Comparison of ENCODE assay signal across 19 cellular contexts in genomic region chr22:17795143-17795542, GRCh38. TPM values are rescaled to one million over a fixed set of nuclear protein-coding genes. Genes with fewer than 3 reads are reported as not detected.
DNase-seq lines count a peak whose midpoint lies in the region; ATAC-seq, FAIRE-seq and TF ChIP-seq lines count a peak whose summit lies in the region.
"Had no signal": no experiment of that assay in that cellular context is flagged by ENCODE, and none has a peak within 500 bp of the region (broad histone marks: within the 10 kb centered on the region; RNA-seq: fewer than 3 reads in every experiment).

No MANE protein-coding gene starts in this region.

- TF ChIP-seq CTCF in OCI-LY7 (conservative IDR thresholded peaks at IDR 0.05; ENCODE audit: low read length) (no peak), kidney (IDR thresholded peaks at IDR 0.05; ENCODE audit: borderline replicate concordance, extremely low read depth, insufficient read depth) (no peak), PC-9 (conservative IDR thresholded peaks at IDR 0.05) (no peak), progenitor cell of endocrine pancreas (IDR thresholded peaks at IDR 0.05; ENCODE audit: unreplicated experiment) (no peak)

- no peaks in the 10 kb centered on the region for H3K9me3 ChIP-seq in OCI-LY7 (ENCODE audit: low read length)
- no peaks in the 10 kb centered on the region for H3K9me3 ChIP-seq in kidney (ENCODE audit: control insufficient read depth in 1 of 2, low read length in 2 of 2)
- H3K9me3 ChIP-seq in thymus (ENCODE audit: control insufficient read depth): no peaks in the 10 kb centered on the region
- H3K9me3 ChIP-seq in PC-9 (ENCODE audit: insufficient read depth, low read depth): no peaks in the 10 kb centered on the region
- H3K9me3 ChIP-seq: SJSA1 had no signal

- no peak for DNase-seq in activated naive CD8-positive, alpha-beta T cell treated with anti-CD3 and anti-CD28 coated beads, Interleukin-2, amount 50 U/mL, for 24 hours
- no peak for DNase-seq in activated naive CD8-positive, alpha-beta T cell treated with anti-CD3 and anti-CD28 coated beads for 36 hours
- peak; percentile 53 for DNase-seq in OCI-LY7 (ENCODE audit: low spot score)
- no peak for DNase-seq in kidney
- no peak for DNase-seq in PC-9
- no peak for DNase-seq in T-cell
- no peak for DNase-seq in progenitor cell of endocrine pancreas (ENCODE audit: low spot score, unreplicated experiment)
- DNase-seq: DND-41; GF-D8; H9; IMR-90; NCI-H1105 treated with DMSO at 0.1 percent for 48 hours; NCI-H1694 treated with DMSO at 0.1 percent for 48 hours; NCI-H226; NK-92 treated with Interleukin-12 subunit alpha and Interleukin-12 subunit beta, amount 100 ng/mL, for 24 hours had no signal

- peak overlapping the region; percentile 96 for H3K27ac ChIP-seq in OCI-LY7 (ENCODE audit: low read depth, low read length, poor library complexity, severe bottlenecking)
- H3K27ac ChIP-seq in kidney (ENCODE audit: low read depth in 2 of 2, low read length in 2 of 2): peak overlapping the region; percentile 9 to 32
- peak overlapping the region; percentile 21 for H3K27ac ChIP-seq in thymus (ENCODE audit: low read depth)
- no peak overlapping the region for H3K27ac ChIP-seq in PC-9
- H3K27ac ChIP-seq: 22Rv1, C4-2B, SJSA1 had no signal

- H4K20me1 ChIP-seq in OCI-LY7 (ENCODE audit: insufficient read depth, low read length): no peaks in the 10 kb centered on the region
- H4K20me1 ChIP-seq in PC-9 (ENCODE audit: insufficient read depth): no peaks in the 10 kb centered on the region

- H3K9ac ChIP-seq in kidney (ENCODE audit: low read length in 2 of 2): no peak overlapping the region

- H3K4me3 ChIP-seq in OCI-LY7 (ENCODE audit: low read depth, low read length, poor library complexity, severe bottlenecking): peak overlapping the region; percentile 63
- H3K4me3 ChIP-seq in kidney (ENCODE audit: low read length in 2 of 2): no peak overlapping the region
- H3K4me3 ChIP-seq in thymus (ENCODE audit: low read length): no peak overlapping the region
- H3K4me3 ChIP-seq in PC-9: no peak overlapping the region
- H3K4me3 ChIP-seq: SJSA1 had no signal

- H2AFZ ChIP-seq in OCI-LY7 (ENCODE audit: low read length): no peak overlapping the region
- no peak overlapping the region for H2AFZ ChIP-seq in PC-9

- H3F3A ChIP-seq in PC-9 (ENCODE audit: insufficient read depth, low read depth): no peaks in the 10 kb centered on the region

- no peaks in the 10 kb centered on the region for H3K9me2 ChIP-seq in OCI-LY7 (ENCODE audit: insufficient read depth, low read length)
- no peaks in the 10 kb centered on the region for H3K9me2 ChIP-seq in PC-9 (ENCODE audit: insufficient read depth)

- H3K27me3 ChIP-seq in thymus (ENCODE audit: control insufficient read depth, insufficient read depth): no peaks in the 10 kb centered on the region
- H3K27me3 ChIP-seq in PC-9 (ENCODE audit: insufficient read depth, low read depth): no peaks in the 10 kb centered on the region
- H3K27me3 ChIP-seq: SJSA1 had no signal

- no peaks in the 10 kb centered on the region for H3K9me3 Mint-ChIP-seq in activated naive CD8-positive, alpha-beta T cell treated with anti-CD3 and anti-CD28 coated beads, Interleukin-2, amount 50 U/mL, for 24 hours
- no peaks in the 10 kb centered on the region for H3K9me3 Mint-ChIP-seq in activated naive CD8-positive, alpha-beta T cell treated with anti-CD3 and anti-CD28 coated beads for 36 hours
- H3K9me3 Mint-ChIP-seq in T-cell (no peaks in the 10 kb centered on the region), progenitor cell of endocrine pancreas (ENCODE audit: low read depth) (no peaks in the 10 kb centered on the region)
- H3K9me3 Mint-ChIP-seq: H9 had no signal

- H3K79me2 ChIP-seq in OCI-LY7 (ENCODE audit: insufficient read depth, low read depth, low read length): peaks cover 11% of the 10 kb centered on the region; the same call in 1 of the 2 replicates
- H3K79me2 ChIP-seq in PC-9 (ENCODE audit: low read depth): no peaks in the 10 kb centered on the region

- H3K4me1 ChIP-seq in OCI-LY7 (ENCODE audit: insufficient read depth, low read length, poor library complexity, severe bottlenecking) (peaks cover 62% of the 10 kb centered on the region), kidney (ENCODE audit: control insufficient read depth in 1 of 2, insufficient read depth in 1 of 2, low read depth in 1 of 2, low read length in 2 of 2) (peaks cover 4 to 11% of the 10 kb centered on the region in 2 donors), thymus (ENCODE audit: control insufficient read depth, insufficient read depth, low read length) (peaks cover 52% of the 10 kb centered on the region), PC-9 (replicated peaks; ENCODE audit: insufficient read depth) (no peaks in the 10 kb centered on the region)
- H3K4me1 ChIP-seq: SJSA1 had no signal

- TSS peak; percentile 43 for BruUV-seq in OCI-LY7 (replicated peaks; lab: Mats Ljungman, UMichigan)
- BruUV-seq in PC-9 (replicated peaks; lab: Mats Ljungman, UMichigan): no TSS peak

- H3K27ac Mint-ChIP-seq in activated naive CD8-positive, alpha-beta T cell treated with anti-CD3 and anti-CD28 coated beads, Interleukin-2, amount 50 U/mL, for 24 hours: peak overlapping the region; percentile 41
- H3K27ac Mint-ChIP-seq in activated naive CD8-positive, alpha-beta T cell treated with anti-CD3 and anti-CD28 coated beads for 36 hours: no peak overlapping the region
- no peak overlapping the region for H3K27ac Mint-ChIP-seq in T-cell
- H3K27ac Mint-ChIP-seq in progenitor cell of endocrine pancreas: no peak overlapping the region

- H3K4me2 ChIP-seq in OCI-LY7 (ENCODE audit: low read length): peak overlapping the region; percentile 88
- no peak overlapping the region for H3K4me2 ChIP-seq in PC-9

- FAIRE-seq in kidney (lab: Jason Lieb, UNC): no peak

- CTCF ChIA-PET in OCI-LY7 (lab: Charles Lee; ENCODE audit: unreplicated experiment) (interaction anchor here (2.1 kb wide), 1 partner anchor 9 kb away, joined by 11 read pairs; no protein-coding TSS in a partner anchor), PC-9 (lab: Charles Lee) (no interaction called here), T-cell (lab: Charles Lee) (no interaction called here)

- no peaks in the 10 kb centered on the region for H3K27me3 Mint-ChIP-seq in activated naive CD8-positive, alpha-beta T cell treated with anti-CD3 and anti-CD28 coated beads, Interleukin-2, amount 50 U/mL, for 24 hours
- no peaks in the 10 kb centered on the region for H3K27me3 Mint-ChIP-seq in activated naive CD8-positive, alpha-beta T cell treated with anti-CD3 and anti-CD28 coated beads for 36 hours
- H3K27me3 Mint-ChIP-seq in T-cell (no peaks in the 10 kb centered on the region), progenitor cell of endocrine pancreas (peaks cover 4% of the 10 kb centered on the region)

- intact Hi-C loops in OCI-LY7 (cut with micrococcal nuclease; ENCODE audit: unreplicated experiment): loop anchor here (10.0 kb wide), 1 partner anchor 210 kb away; no protein-coding TSS in a partner anchor
- intact Hi-C loops in kidney (cut with DNase I): no loop called here
- intact Hi-C loops in PC-9 (cut with micrococcal nuclease; ENCODE audit: unreplicated experiment): no loop called here

- peaks cover 65% of the 10 kb centered on the region for H3K36me3 ChIP-seq in OCI-LY7 (ENCODE audit: insufficient read depth, low read length)
- H3K36me3 ChIP-seq in kidney (ENCODE audit: control insufficient read depth in 1 of 2, insufficient read depth in 2 of 2, low read length in 2 of 2): peaks cover 5 to 8% of the 10 kb centered on the region in 2 donors
- H3K36me3 ChIP-seq in thymus (ENCODE audit: control insufficient read depth, insufficient read depth): peaks cover 1% of the 10 kb centered on the region
- H3K36me3 ChIP-seq in PC-9 (ENCODE audit: low read depth): no peaks in the 10 kb centered on the region

- H3K4me3 Mint-ChIP-seq in activated naive CD8-positive, alpha-beta T cell treated with anti-CD3 and anti-CD28 coated beads, Interleukin-2, amount 50 U/mL, for 24 hours: no peak overlapping the region
- no peak overlapping the region for H3K4me3 Mint-ChIP-seq in activated naive CD8-positive, alpha-beta T cell treated with anti-CD3 and anti-CD28 coated beads for 36 hours
- no peak overlapping the region for H3K4me3 Mint-ChIP-seq in T-cell
- H3K4me3 Mint-ChIP-seq in progenitor cell of endocrine pancreas (ENCODE audit: low read depth): no peak overlapping the region
- H3K4me3 Mint-ChIP-seq: H9 had no signal

- POLR2A ChIA-PET in OCI-LY7 (lab: Charles Lee) (interaction anchor here (1.1 kb wide), 2 partner anchors 17 to 20 kb away, joined by 4 to 5 read pairs; no protein-coding TSS in a partner anchor), PC-9 (lab: Charles Lee; ENCODE audit: unreplicated experiment) (interaction anchor here (0.6 kb wide), 1 partner anchor 62 kb away, joined by 3 read pairs; no protein-coding TSS in a partner anchor), T-cell (lab: Charles Lee) (no interaction called here)

- ATAC-seq in activated naive CD8-positive, alpha-beta T cell treated with anti-CD3 and anti-CD28 coated beads, Interleukin-2, amount 50 U/mL, for 24 hours: no peak
- ATAC-seq in T-cell (replicated peaks in 1 of 4): no peak

- H3K4me1 Mint-ChIP-seq in activated naive CD8-positive, alpha-beta T cell treated with anti-CD3 and anti-CD28 coated beads, Interleukin-2, amount 50 U/mL, for 24 hours: peaks cover 19% of the 10 kb centered on the region
- H3K4me1 Mint-ChIP-seq in activated naive CD8-positive, alpha-beta T cell treated with anti-CD3 and anti-CD28 coated beads for 36 hours: peaks cover 9% of the 10 kb centered on the region
- H3K4me1 Mint-ChIP-seq in T-cell: peaks cover 0 to 11% (median 0%) of the 10 kb centered on the region in 3 donors
- peaks cover 14% of the 10 kb centered on the region for H3K4me1 Mint-ChIP-seq in progenitor cell of endocrine pancreas (ENCODE audit: low read depth)
- H3K4me1 Mint-ChIP-seq: H9 had no signal

- 72% methylated on average over 13 of the region's 13 CpGs for WGBS in thymus

- H3K36me3 Mint-ChIP-seq in activated naive CD8-positive, alpha-beta T cell treated with anti-CD3 and anti-CD28 coated beads, Interleukin-2, amount 50 U/mL, for 24 hours (ENCODE audit: low read depth): peaks cover 2% of the 10 kb centered on the region
- peaks cover 1% of the 10 kb centered on the region for H3K36me3 Mint-ChIP-seq in activated naive CD8-positive, alpha-beta T cell treated with anti-CD3 and anti-CD28 coated beads for 36 hours
- H3K36me3 Mint-ChIP-seq in T-cell: peaks cover 15% of the 10 kb centered on the region
- H3K36me3 Mint-ChIP-seq in progenitor cell of endocrine pancreas (ENCODE audit: insufficient read depth): no peaks in the 10 kb centered on the region

RNA-seq across cellular contexts. Expression of gene BID, which starts 20.9 kb away (rescaled TPM):
- 10 to 100 TPM; 19.6 to 22.0 TPM for total RNA-seq in activated naive CD8-positive, alpha-beta T cell treated with anti-CD3 and anti-CD28 coated beads for 36 hours
- total RNA-seq in OCI-LY7 (2014; rRNA removed; shearing (Covaris generic)): 59.9 and 87.8 TPM in 2 replicates
- total RNA-seq in OCI-LY7 (2022): 51.9 and 60.3 TPM in 2 replicates
- total RNA-seq in kidney: 12.5 TPM
- 10.6 TPM for polyA plus RNA-seq in kidney (ENCODE audit: insufficient read depth, low read depth, low replicate concordance)
- polyA plus RNA-seq in thymus: 32.5 TPM
- 44.4 and 59.0 TPM in 2 replicates for total RNA-seq in PC-9 (2021)
- 10 to 100 TPM; 15.8 to 34.6 (median 28.5) TPM for total RNA-seq in T-cell
- total RNA-seq in progenitor cell of endocrine pancreas: 22.8 and 24.6 TPM in 2 replicates

Comparison
In these comparisons a context has a peak if more than half of its experiments do, and no peak if none do; other contexts are left out.
1. POLR2A ChIA-PET loops: an anchor here in OCI-LY7 (1.1 kb wide) and PC-9 (0.6 kb wide); none called in T-cell.